8 cellular contexts compared by ENCODE assay signal in the genomic region with DNA sequence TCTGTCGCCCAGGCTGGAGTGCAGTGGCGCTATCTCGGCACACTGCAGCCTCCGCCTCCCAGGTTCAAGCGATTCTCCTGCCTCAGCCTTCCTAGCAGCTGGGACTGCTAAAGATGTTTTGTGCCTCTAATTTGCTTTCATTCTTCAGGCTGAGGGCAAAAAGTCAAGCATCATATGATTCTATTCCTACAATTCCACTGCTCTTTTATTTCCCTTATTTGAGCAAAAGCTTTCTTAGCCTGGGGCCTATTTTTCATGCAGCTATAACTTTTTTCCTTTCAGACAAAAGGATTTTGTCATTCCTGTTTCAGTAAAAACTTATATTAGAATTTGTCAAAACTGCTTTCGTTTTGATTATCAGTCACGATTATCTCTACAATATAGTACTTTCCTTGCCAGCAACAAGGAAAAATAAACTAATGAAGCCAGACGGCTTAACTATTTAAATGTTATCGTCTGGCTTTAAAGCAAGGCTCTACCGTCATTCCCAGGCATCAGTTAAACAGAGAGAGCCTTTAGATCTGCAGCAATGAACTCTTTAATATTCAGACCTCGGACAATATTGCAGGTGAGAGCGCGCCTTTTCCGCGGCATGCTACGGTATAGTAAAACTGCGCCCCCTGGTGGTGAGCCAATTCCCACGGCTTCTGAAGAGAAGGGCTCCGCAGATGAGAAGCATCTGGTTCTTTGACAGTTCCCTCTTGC. TPM values are rescaled to one million over a fixed set of nuclear protein-coding genes. Genes with fewer than 3 reads are reported as not detected.
DNase-seq lines count a peak whose midpoint lies in the region; ATAC-seq and TF ChIP-seq lines count a peak whose summit lies in the region.

No MANE protein-coding gene starts in this region.

- H3K27ac ChIP-seq in liver (ENCODE audit: low read depth in 1 of 2, low read length in 2 of 2): peak overlapping the region; percentile 19 to 23

- peaks cover 34% of the 10 kb centered on the region for H3K4me1 Mint-ChIP-seq in chondrocyte (ENCODE audit: low read depth)

- peaks cover 4% of the 10 kb centered on the region for H3K27me3 Mint-ChIP-seq in chondrocyte (ENCODE audit: low read depth)

- no peaks in the 10 kb centered on the region for H3K36me3 ChIP-seq in liver (ENCODE audit: control insufficient read depth in 4 of 4, insufficient read depth in 3 of 4, low read depth in 1 of 4, low read length in 3 of 4)

- H3K4me3 Mint-ChIP-seq in chondrocyte (ENCODE audit: unreplicated experiment): peak overlapping the region; percentile 56

- no peaks in the 10 kb centered on the region for H3K27me3 ChIP-seq in liver (ENCODE audit: control insufficient read depth in 4 of 4, insufficient read depth in 4 of 4, low read length in 3 of 4)

- peak; percentile 3 for DNase-seq in AG04449 (ENCODE audit: low read depth, low spot score)
- peak; percentile 75 for DNase-seq in NCI-H460 (ENCODE audit: extremely low read depth, low read depth)
- DNase-seq in activated CD4-positive, alpha-beta T cell treated with anti-CD3 and anti-CD28 coated beads for 1 hour: peak; percentile 82
- DNase-seq in chondrocyte (ENCODE audit: low spot score): no peak
- peak; percentile 78 for DNase-seq in stimulated activated CD4-positive, alpha-beta T cell treated with anti-CD3 and anti-CD28 coated beads, Interleukin-2, amount 100 ng/mL, for 4 hours (ENCODE audit: low read depth)

- no peaks in the 10 kb centered on the region for H3K36me3 Mint-ChIP-seq in chondrocyte (ENCODE audit: low read depth)

- POLR2A ChIA-PET in AG04449 (lab: Yijun Ruan, JAX): no interaction called here

- CTCF ChIA-PET in AG04449 (lab: Yijun Ruan, JAX): interaction anchor here (0.7 to 10.4 kb wide), 20 partner anchors 10 to 791 kb away, joined by 3 to 133 read pairs (median 4); a partner anchor contains a TSS

- peak overlapping the region in 1 of 2 donors; percentile 76 for H3K9ac ChIP-seq in liver (ENCODE audit: low read depth in 1 of 2, low read length in 2 of 2)

- H3K9me3 ChIP-seq in liver (ENCODE audit: control insufficient read depth in 4 of 4, low read length in 3 of 4): no peaks in the 10 kb centered on the region

- H3K4me3 ChIP-seq in AG04449 (ENCODE audit: low read depth, low read length) (peak overlapping the region; percentile 29), liver (ENCODE audit: low read depth in 1 of 3, low read length in 3 of 3) (peak overlapping the region; percentile 56 to 83 (median 81))

- peaks cover 9 to 30% (median 24%) of the 10 kb centered on the region in 4 donors for H3K4me1 ChIP-seq in liver (ENCODE audit: control insufficient read depth in 4 of 4, insufficient read depth in 4 of 4, low read length in 3 of 4)

- peak; percentile 82 for TF ChIP-seq CTCF in AG04449 (IDR thresholded peaks at IDR 0.05; ENCODE audit: insufficient read depth, low read length, missing control alignments)
- TF ChIP-seq CTCF in chondrocyte (IDR thresholded peaks at IDR 0.05): peak; percentile 99
- TF ChIP-seq CTCF in liver (IDR thresholded peaks at IDR 0.05; ENCODE audit: low read depth, low read length, missing input control): peak; percentile 88

- no peak overlapping the region for H3K27ac Mint-ChIP-seq in chondrocyte (ENCODE audit: unreplicated experiment)

- TF ChIP-seq RAD21 in liver (IDR thresholded peaks at IDR 0.05): peak; percentile 94 to 96

- no peaks in the 10 kb centered on the region for H3K9me3 Mint-ChIP-seq in chondrocyte (ENCODE audit: low read depth)

- WGBS in liver: 22% methylated on average over 19 of the region's 19 CpGs

- ATAC-seq in GM18873 (IDR thresholded peaks at IDR 0.05; ENCODE audit: low FRiP score, unreplicated experiment) (peak; percentile 63), HG03378 (IDR thresholded peaks at IDR 0.05; ENCODE audit: unreplicated experiment) (peak; percentile 58)

TF ChIP-seq in liver, 16 proteins besides CTCF, POLR2A, EP300 and RAD21:
- TF ChIP-seq, protein P1, sequence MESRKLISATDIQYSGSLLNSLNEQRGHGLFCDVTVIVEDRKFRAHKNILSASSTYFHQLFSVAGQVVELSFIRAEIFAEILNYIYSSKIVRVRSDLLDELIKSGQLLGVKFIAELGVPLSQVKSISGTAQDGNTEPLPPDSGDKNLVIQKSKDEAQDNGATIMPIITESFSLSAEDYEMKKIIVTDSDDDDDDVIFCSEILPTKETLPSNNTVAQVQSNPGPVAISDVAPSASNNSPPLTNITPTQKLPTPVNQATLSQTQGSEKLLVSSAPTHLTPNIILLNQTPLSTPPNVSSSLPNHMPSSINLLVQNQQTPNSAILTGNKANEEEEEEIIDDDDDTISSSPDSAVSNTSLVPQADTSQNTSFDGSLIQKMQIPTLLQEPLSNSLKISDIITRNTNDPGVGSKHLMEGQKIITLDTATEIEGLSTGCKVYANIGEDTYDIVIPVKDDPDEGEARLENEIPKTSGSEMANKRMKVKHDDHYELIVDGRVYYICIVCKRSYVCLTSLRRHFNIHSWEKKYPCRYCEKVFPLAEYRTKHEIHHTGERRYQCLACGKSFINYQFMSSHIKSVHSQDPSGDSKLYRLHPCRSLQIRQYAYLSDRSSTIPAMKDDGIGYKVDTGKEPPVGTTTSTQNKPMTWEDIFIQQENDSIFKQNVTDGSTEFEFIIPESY (IDR thresholded peaks at IDR 0.05): no peak
- no peak for TF ChIP-seq FOXA1 (IDR thresholded peaks at IDR 0.05)
- no peak for TF ChIP-seq GABPA (IDR thresholded peaks at IDR 0.05 in 1 of 2, conservative IDR thresholded peaks at IDR 0.05 in 1 of 2)
- TF ChIP-seq FOXA2 (IDR thresholded peaks at IDR 0.05): no peak
- no peak for TF ChIP-seq SP1 (IDR thresholded peaks at IDR 0.05)
- peak in 1 of 2 donors; percentile 33 for TF ChIP-seq RXRA (IDR thresholded peaks at IDR 0.05)
- TF ChIP-seq, protein P2, sequence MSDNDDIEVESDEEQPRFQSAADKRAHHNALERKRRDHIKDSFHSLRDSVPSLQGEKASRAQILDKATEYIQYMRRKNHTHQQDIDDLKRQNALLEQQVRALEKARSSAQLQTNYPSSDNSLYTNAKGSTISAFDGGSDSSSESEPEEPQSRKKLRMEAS (IDR thresholded peaks at IDR 0.05): peak; percentile 51
- peak; percentile 20 for TF ChIP-seq TAF1 (conservative IDR thresholded peaks at IDR 0.05)
- TF ChIP-seq HNF4A (conservative IDR thresholded peaks at IDR 0.05): no peak
- no peak for TF ChIP-seq JUND (IDR thresholded peaks at IDR 0.05)
- TF ChIP-seq EGR1 (IDR thresholded peaks at IDR 0.05; ENCODE audit: low read depth in 2 of 2): no peak
- TF ChIP-seq, protein P3, sequence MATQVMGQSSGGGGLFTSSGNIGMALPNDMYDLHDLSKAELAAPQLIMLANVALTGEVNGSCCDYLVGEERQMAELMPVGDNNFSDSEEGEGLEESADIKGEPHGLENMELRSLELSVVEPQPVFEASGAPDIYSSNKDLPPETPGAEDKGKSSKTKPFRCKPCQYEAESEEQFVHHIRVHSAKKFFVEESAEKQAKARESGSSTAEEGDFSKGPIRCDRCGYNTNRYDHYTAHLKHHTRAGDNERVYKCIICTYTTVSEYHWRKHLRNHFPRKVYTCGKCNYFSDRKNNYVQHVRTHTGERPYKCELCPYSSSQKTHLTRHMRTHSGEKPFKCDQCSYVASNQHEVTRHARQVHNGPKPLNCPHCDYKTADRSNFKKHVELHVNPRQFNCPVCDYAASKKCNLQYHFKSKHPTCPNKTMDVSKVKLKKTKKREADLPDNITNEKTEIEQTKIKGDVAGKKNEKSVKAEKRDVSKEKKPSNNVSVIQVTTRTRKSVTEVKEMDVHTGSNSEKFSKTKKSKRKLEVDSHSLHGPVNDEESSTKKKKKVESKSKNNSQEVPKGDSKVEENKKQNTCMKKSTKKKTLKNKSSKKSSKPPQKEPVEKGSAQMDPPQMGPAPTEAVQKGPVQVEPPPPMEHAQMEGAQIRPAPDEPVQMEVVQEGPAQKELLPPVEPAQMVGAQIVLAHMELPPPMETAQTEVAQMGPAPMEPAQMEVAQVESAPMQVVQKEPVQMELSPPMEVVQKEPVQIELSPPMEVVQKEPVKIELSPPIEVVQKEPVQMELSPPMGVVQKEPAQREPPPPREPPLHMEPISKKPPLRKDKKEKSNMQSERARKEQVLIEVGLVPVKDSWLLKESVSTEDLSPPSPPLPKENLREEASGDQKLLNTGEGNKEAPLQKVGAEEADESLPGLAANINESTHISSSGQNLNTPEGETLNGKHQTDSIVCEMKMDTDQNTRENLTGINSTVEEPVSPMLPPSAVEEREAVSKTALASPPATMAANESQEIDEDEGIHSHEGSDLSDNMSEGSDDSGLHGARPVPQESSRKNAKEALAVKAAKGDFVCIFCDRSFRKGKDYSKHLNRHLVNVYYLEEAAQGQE (IDR thresholded peaks at IDR 0.05): no peak
- TF ChIP-seq YY1 (IDR thresholded peaks at IDR 0.05): no peak
- no peak for TF ChIP-seq HNF4G (IDR thresholded peaks at IDR 0.05)
- TF ChIP-seq NR2F2 (IDR thresholded peaks at IDR 0.05): no peak
- TF ChIP-seq, protein P4, sequence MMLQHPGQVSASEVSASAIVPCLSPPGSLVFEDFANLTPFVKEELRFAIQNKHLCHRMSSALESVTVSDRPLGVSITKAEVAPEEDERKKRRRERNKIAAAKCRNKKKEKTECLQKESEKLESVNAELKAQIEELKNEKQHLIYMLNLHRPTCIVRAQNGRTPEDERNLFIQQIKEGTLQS (IDR thresholded peaks at IDR 0.05): no peak

RNA-seq across cellular contexts. Expression of a gene that starts 1.4 kb away (rescaled TPM):
- total RNA-seq in NCI-H460 (2014; rRNA removed; shearing (Covaris generic)): 44.3 and 47.9 TPM in 2 replicates
- polyA plus RNA-seq in NCI-H460 (2014; cell fraction: nucleus; rRNA removed): 19.2 and 25.2 TPM in 2 replicates
- total RNA-seq in chondrocyte: 12.3 to 14.6 TPM (median 14.4 TPM) in 3 replicates
- total RNA-seq in liver: 10 to 100 TPM in 1 of 2 donors, 1 to 10 TPM in 1; 6.7 to 20.2 TPM
- polyA plus RNA-seq in liver: 1 to 10 TPM; 1.9 to 7.1 TPM
